Comparison of ENCODE assay signal across 17 cellular contexts in the genomic region with DNA sequence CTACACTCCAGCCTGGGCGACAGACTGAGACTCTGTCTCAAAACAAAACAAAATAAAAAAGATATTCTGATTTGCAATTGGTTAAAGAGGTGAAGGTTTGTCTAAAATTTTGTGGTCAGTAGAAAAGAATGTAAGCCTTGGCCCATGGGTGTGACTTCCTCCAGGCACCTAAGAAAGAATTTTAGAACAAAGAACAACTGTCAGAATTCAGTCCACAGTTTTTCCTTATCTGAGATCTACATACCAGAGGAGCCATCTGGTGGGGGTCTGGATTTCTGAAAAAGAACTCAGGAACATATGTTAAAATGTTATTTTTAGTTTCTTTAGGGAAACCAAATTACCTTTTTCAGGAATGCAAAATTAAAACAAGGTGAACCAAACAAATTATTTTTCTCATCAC.
DNase-seq lines count a peak whose midpoint lies in the region; ATAC-seq, FAIRE-seq and TF ChIP-seq lines count a peak whose summit lies in the region.
"Had no signal": no experiment of that assay in that cellular context is flagged by ENCODE, and none has a peak within 500 bp of the region (broad histone marks: within the 10 kb centered on the region; RNA-seq: fewer than 3 reads in every experiment).

No MANE protein-coding gene starts in this region.

- TF ChIP-seq CTCF in Caco-2 (IDR thresholded peaks at IDR 0.05; ENCODE audit: insufficient read depth in 1 of 2, low read depth in 1 of 2, low read length in 1 of 2, severe bottlenecking in 1 of 2, unreplicated experiment in 1 of 2) = no peak

- BruUV-seq in Caco-2 (replicated peaks; lab: Mats Ljungman, UMichigan) = no TSS peak

- FAIRE-seq in HTR-8/SVneo (lab: Jason Lieb, UNC) = no peak
- FAIRE-seq: frontal cortex had no signal

- peaks cover 27% of the 10 kb centered on the region for H3K4me1 ChIP-seq in Caco-2
- H3K4me1 ChIP-seq: ascending aorta had no signal

- H3K27me3 Mint-ChIP-seq in Caco-2 (ENCODE audit: insufficient read depth, unreplicated experiment) = no peaks in the 10 kb centered on the region
- no peaks in the 10 kb centered on the region for H3K27me3 Mint-ChIP-seq in activated naive CD8-positive, alpha-beta T cell treated with anti-CD3 and anti-CD28 coated beads for 36 hours
- H3K27me3 Mint-ChIP-seq: stimulated activated naive CD8-positive, alpha-beta T cell treated with anti-CD3 and anti-CD28 coated beads, Interleukin-15, amount 100 ng/mL, for 72 hours had no signal

- CTCF ChIA-PET in Caco-2 (lab: Charles Lee) = no interaction called here

- H3K36me3 Mint-ChIP-seq in Caco-2 (ENCODE audit: insufficient read depth, unreplicated experiment) = no peaks in the 10 kb centered on the region
- H3K36me3 Mint-ChIP-seq in activated naive CD8-positive, alpha-beta T cell treated with anti-CD3 and anti-CD28 coated beads for 36 hours = no peaks in the 10 kb centered on the region

- peak overlapping the region; percentile 45 for H3K27ac Mint-ChIP-seq in Caco-2 (ENCODE audit: unreplicated experiment)
- H3K27ac Mint-ChIP-seq in activated naive CD8-positive, alpha-beta T cell treated with anti-CD3 and anti-CD28 coated beads for 36 hours = no peak overlapping the region
- H3K27ac Mint-ChIP-seq: activated CD8-positive, alpha-beta T cell treated with anti-CD3 and anti-CD28 coated beads, Interleukin-2, amount 10 ng/mL, durations not matched to agents 7 days and 5 days; stimulated activated naive CD8-positive, alpha-beta T cell treated with anti-CD3 and anti-CD28 coated beads, Interleukin-15, amount 100 ng/mL, for 72 hours had no signal

- POLR2A ChIA-PET in Caco-2 (lab: Charles Lee) = no interaction called here

- no peak overlapping the region for H3K4me3 ChIP-seq in Caco-2 (ENCODE audit: low read depth, low read length)
- H3K4me3 ChIP-seq: ascending aorta, skin epidermis had no signal

- no peaks in the 10 kb centered on the region for H3K36me3 ChIP-seq in Caco-2 (ENCODE audit: control insufficient read depth, insufficient read depth, low read length)
- H3K36me3 ChIP-seq: ascending aorta had no signal

- no peaks in the 10 kb centered on the region; the same call in 1 of the 2 replicates for H3K9me3 ChIP-seq in Caco-2
- H3K9me3 ChIP-seq: ascending aorta had no signal

- no peak overlapping the region for H3K4me3 Mint-ChIP-seq in Caco-2 (ENCODE audit: unreplicated experiment)
- no peak overlapping the region for H3K4me3 Mint-ChIP-seq in activated naive CD8-positive, alpha-beta T cell treated with anti-CD3 and anti-CD28 coated beads for 36 hours
- H3K4me3 Mint-ChIP-seq: activated CD8-positive, alpha-beta T cell treated with anti-CD3 and anti-CD28 coated beads, Interleukin-2, amount 10 ng/mL, durations not matched to agents 7 days and 5 days; stimulated activated naive CD8-positive, alpha-beta T cell treated with anti-CD3 and anti-CD28 coated beads, Interleukin-15, amount 100 ng/mL, for 72 hours had no signal

- no peaks in the 10 kb centered on the region for H3K27me3 ChIP-seq in Caco-2 (replicated peaks; ENCODE audit: control insufficient read depth, insufficient read depth, low read length)
- H3K27me3 ChIP-seq: ascending aorta had no signal

- peaks cover 12% of the 10 kb centered on the region for H3K4me1 Mint-ChIP-seq in Caco-2 (ENCODE audit: low read depth, unreplicated experiment)
- no peaks in the 10 kb centered on the region for H3K4me1 Mint-ChIP-seq in activated naive CD8-positive, alpha-beta T cell treated with anti-CD3 and anti-CD28 coated beads for 36 hours
- H3K4me1 Mint-ChIP-seq: stimulated activated naive CD8-positive, alpha-beta T cell treated with anti-CD3 and anti-CD28 coated beads, Interleukin-15, amount 100 ng/mL, for 72 hours had no signal

- ATAC-seq in stimulated activated naive CD8-positive, alpha-beta T cell treated with anti-CD3 and anti-CD28 coated beads, Interleukin-15, Interleukin-2, amounts not matched to agents 100 U/mL and 50 U/mL, for 24 hours = no peak
- ATAC-seq: activated CD8-positive, alpha-beta T cell treated with anti-CD3 and anti-CD28 coated beads, Interleukin-2, amount 10 ng/mL, durations not matched to agents 7 days and 5 days; stimulated activated naive CD8-positive, alpha-beta T cell treated with anti-CD3 and anti-CD28 coated beads, Interleukin-15, amount 100 ng/mL, for 72 hours had no signal

- no peaks in the 10 kb centered on the region for H3K9me3 Mint-ChIP-seq in Caco-2 (ENCODE audit: unreplicated experiment)
- H3K9me3 Mint-ChIP-seq in activated naive CD8-positive, alpha-beta T cell treated with anti-CD3 and anti-CD28 coated beads for 36 hours = no peaks in the 10 kb centered on the region
- H3K9me3 Mint-ChIP-seq: stimulated activated naive CD8-positive, alpha-beta T cell treated with anti-CD3 and anti-CD28 coated beads, Interleukin-15, amount 100 ng/mL, for 72 hours had no signal

- DNase-seq in Caco-2 (peak; percentile 6 to 30), HTR-8/SVneo (ENCODE audit: insufficient read length, low spot score) (peak; percentile 15), astrocyte of the hippocampus (ENCODE audit: low read depth, low spot score) (peak; percentile 70), islet precursor cell (peak; percentile 76), NCI-H510A treated with DMSO at 0.1 percent for 48 hours (lab: John Stamatoyannopoulos, UW) (no peak)
- DNase-seq in stimulated activated CD8-positive, alpha-beta memory T cell treated with anti-CD3 and anti-CD28 coated beads, Interleukin-4, amount 100 ng/mL, for 48 hours = no peak
- DNase-seq in stimulated activated naive CD8-positive, alpha-beta T cell treated with anti-CD3 and anti-CD28 coated beads, Interleukin-15, Interleukin-2, amounts not matched to agents 100 U/mL and 50 U/mL, for 24 hours = no peak
- DNase-seq in activated naive CD8-positive, alpha-beta T cell treated with anti-CD3 and anti-CD28 coated beads for 36 hours = no peak
- DNase-seq: activated CD8-positive, alpha-beta T cell treated with anti-CD3 and anti-CD28 coated beads, Interleukin-2, amount 10 ng/mL, durations not matched to agents 7 days and 5 days; effector CD4-positive, alpha-beta T cell; NCI-H1048; NCI-H2171 treated with DMSO at 0.1 percent for 48 hours; occipital lobe; stimulated activated naive CD8-positive, alpha-beta T cell treated with anti-CD3 and anti-CD28 coated beads, Interleukin-15, amount 100 ng/mL, for 72 hours had no signal

- intact Hi-C loops in Caco-2 (cut with micrococcal nuclease; ENCODE audit: unreplicated experiment) = no loop called here

Comparison
In these comparisons a context has a peak if more than half of its experiments do, and no peak if none do; other contexts are left out.
1. DNase-seq: peak in Caco-2 (2 of 2), HTR-8/SVneo (single experiment), astrocyte of the hippocampus (single experiment) and islet precursor cell (single experiment); none in stimulated activated CD8-positive, alpha-beta memory T cell treated with anti-CD3 and anti-CD28 coated beads, Interleukin-4, amount 100 ng/mL, for 48 hours (single experiment), stimulated activated naive CD8-positive, alpha-beta T cell treated with anti-CD3 and anti-CD28 coated beads, Interleukin-15, Interleukin-2, amounts not matched to agents 100 U/mL and 50 U/mL, for 24 hours (single experiment), NCI-H510A treated with DMSO at 0.1 percent for 48 hours (single experiment) and activated naive CD8-positive, alpha-beta T cell treated with anti-CD3 and anti-CD28 coated beads for 36 hours (single experiment).